In genomic region chr17:63640038-63640437, GRCh38 we compare ENCODE assay signal across 2 cellular contexts.
TF ChIP-seq lines count a peak whose summit lies in the region.

No MANE protein-coding gene starts in this region.

TF ChIP-seq in HepG2, 621 proteins besides CTCF, POLR2A, EP300 and RAD21:
- TF ChIP-seq ZNF761 (CRISPR knock-in tag; conservative IDR thresholded peaks at IDR 0.05) (no peak), ZNF121 (CRISPR knock-in tag; IDR thresholded peaks at IDR 0.05) (peak; percentile 85)

TF ChIP-seq in K562, 482 proteins besides CTCF, POLR2A, EP300 and RAD21:
- TF ChIP-seq ESRRB (CRISPR knock-in tag; IDR thresholded peaks at IDR 0.05; ENCODE audit: borderline replicate concordance) (no peak), ZNF121 (CRISPR knock-in tag; conservative IDR thresholded peaks at IDR 0.05) (peak; percentile 70)
TF ChIP-seq in K562: peak in this region for 1.
